ENCODE assay signal across 33 cellular contexts in the genomic region with DNA sequence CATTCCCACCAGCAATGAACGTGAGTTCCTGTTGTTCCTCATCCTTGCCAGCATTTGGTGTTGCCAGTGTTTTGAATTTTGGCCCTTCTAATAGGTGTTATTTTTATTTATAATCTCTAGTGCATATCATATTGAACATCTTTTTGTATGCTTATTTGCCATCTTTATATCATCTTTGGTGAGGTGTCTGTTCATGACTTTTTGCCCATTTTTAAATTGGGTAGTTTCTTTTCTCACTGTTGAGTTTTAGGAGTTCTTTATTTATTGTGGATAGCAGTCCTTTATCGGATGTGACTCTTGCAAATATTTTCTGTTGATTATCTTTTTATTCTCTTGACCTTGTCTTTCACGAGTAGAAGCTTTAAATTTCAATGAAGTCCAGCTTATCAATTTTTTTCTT.
"Had no signal": no experiment of that assay in that cellular context is flagged by ENCODE, and none has a peak within 500 bp of the region (broad histone marks: within the 10 kb centered on the region; RNA-seq: fewer than 3 reads in every experiment).

No MANE protein-coding gene starts in this region.

- H3K4me1 ChIP-seq: adrenal gland, body of pancreas, breast epithelium had no signal

- H3K27ac ChIP-seq: adrenal gland, ascending aorta, body of pancreas, brain microvascular endothelial cell, breast epithelium, cardiac muscle cell had no signal

- H3K36me3 ChIP-seq: adrenal gland, ascending aorta, brain microvascular endothelial cell, breast epithelium, cardiac muscle cell had no signal

- H3K4me3 ChIP-seq: adrenal gland, ascending aorta, body of pancreas, breast epithelium, cardiac muscle cell had no signal

- FAIRE-seq: astrocyte, bronchial epithelial cell had no signal

- ATAC-seq: activated naive CD4-positive, alpha-beta T cell treated with anti-CD3 and anti-CD28 coated beads, Interleukin-2, amount 50 U/mL, for 72 hours; activated naive CD8-positive, alpha-beta T cell treated with anti-CD3 and anti-CD28 coated beads, Interleukin-2, amount 50 U/mL, for 24 hours; activated T-cell treated with anti-CD3 and anti-CD28 coated beads, Interleukin-2, amount 50 U/mL, for 4 hours; activated T-cell treated with anti-CD3 and anti-CD28 coated beads, Interleukin-2, amount 50 U/mL, for 72 hours; activated T-helper 17 cell treated with anti-CD3 and anti-CD28 coated beads, Interleukin-2, amount 50 U/mL, for 72 hours; body of pancreas had no signal

- DNase-seq: activated effector memory CD4-positive, alpha-beta T cell treated with anti-CD3 and anti-CD28 coated beads, Interleukin-2, amount 50 U/mL, for 16 hours; activated effector memory CD4-positive, alpha-beta T cell treated with Interleukin-2 at 50 U/mL for 16 hours; activated gamma-delta T cell; activated gamma-delta T cell treated with Interleukin-2 at 50 U/mL for 16 hours; activated naive CD4-positive, alpha-beta T cell; activated naive CD4-positive, alpha-beta T cell treated with anti-CD3 and anti-CD28 coated beads for 36 hours; activated naive CD4-positive, alpha-beta T cell treated with anti-CD3 and anti-CD28 coated beads, Interleukin-2, amount 10 ng/mL, durations not matched to agents 7 days and 5 days; activated naive CD4-positive, alpha-beta T cell treated with anti-CD3 and anti-CD28 coated beads, Interleukin-2, amount 50 U/mL, for 16 hours; activated naive CD4-positive, alpha-beta T cell treated with Interleukin-2 at 50 U/mL for 16 hours; activated naive CD8-positive, alpha-beta T cell treated with anti-CD3 and anti-CD28 coated beads for 36 hours; activated naive CD8-positive, alpha-beta T cell treated with anti-CD3 and anti-CD28 coated beads, Interleukin-2, amount 10 ng/mL, durations not matched to agents 7 days and 5 days; activated naive CD8-positive, alpha-beta T cell treated with anti-CD3 and anti-CD28 coated beads, Interleukin-2, amount 50 U/mL, for 24 hours; activated T-cell treated with anti-CD3 and anti-CD28 coated beads, Interleukin-2, amount 50 U/mL, for 1 hour; activated T-cell treated with anti-CD3 and anti-CD28 coated beads, Interleukin-2, amount 50 U/mL, for 24 hours; activated T-cell treated with anti-CD3 and anti-CD28 coated beads, Interleukin-2, amount 50 U/mL, for 4 hours; activated T-cell treated with anti-CD3 and anti-CD28 coated beads, Interleukin-2, amount 50 U/mL, for 48 hours; activated T-cell treated with anti-CD3 and anti-CD28 coated beads, Interleukin-2, amount 50 U/mL, for 72 hours; adrenal gland; amniotic stem cell; amygdala; anterior cingulate cortex; body of pancreas; brain microvascular endothelial cell; caudate nucleus; central memory CD4-positive, alpha-beta T cell; cerebellar nuclear complex had no signal

- H3K27me3 ChIP-seq: adrenal gland, ascending aorta, body of pancreas, brain microvascular endothelial cell, breast epithelium, cardiac muscle cell had no signal

- H3K9me3 ChIP-seq: adrenal gland, ascending aorta, body of pancreas, breast epithelium had no signal
